23 cellular contexts compared by ENCODE assay signal in the genomic region with DNA sequence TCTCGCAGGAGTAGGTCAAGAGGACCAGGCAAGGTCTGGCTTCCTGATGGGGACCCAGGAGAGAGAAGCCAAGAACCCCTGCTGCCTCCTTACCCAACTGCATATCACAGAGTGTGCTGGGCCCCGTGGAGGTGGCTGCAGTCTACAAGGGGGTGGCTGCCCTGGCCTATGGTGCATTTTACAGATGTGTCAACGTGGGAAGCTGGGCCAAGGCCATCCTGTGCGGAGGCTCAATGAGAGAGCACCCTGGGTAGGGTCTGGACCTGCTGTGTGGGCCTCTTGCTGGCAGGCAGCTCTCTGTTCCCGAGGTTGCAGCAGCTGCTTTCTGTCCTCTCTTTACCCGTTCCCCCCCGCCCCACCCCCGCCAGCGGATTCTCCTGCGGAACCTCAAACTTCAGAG.
DNase-seq lines count a peak whose midpoint lies in the region; ATAC-seq, FAIRE-seq and TF ChIP-seq lines count a peak whose summit lies in the region.
"Had no signal": no experiment of that assay in that cellular context is flagged by ENCODE, and none has a peak within 500 bp of the region (broad histone marks: within the 10 kb centered on the region; RNA-seq: fewer than 3 reads in every experiment).

No MANE protein-coding gene starts in this region.

- H3K9ac ChIP-seq in H1 (replicated peaks in 1 of 4; ENCODE audit: extremely low read depth in 1 of 4, low read depth in 3 of 4, low read length in 3 of 4) (no peak overlapping the region), HepG2 (ENCODE audit: insufficient read depth, low read depth, low read length) (no peak overlapping the region)

- TF ChIP-seq EP300 in H1 (IDR thresholded peaks at IDR 0.05; ENCODE audit: borderline replicate concordance in 1 of 2, low read depth in 2 of 2, low read length in 2 of 2): no peak
- no peak for TF ChIP-seq EP300 in HepG2 (IDR thresholded peaks at IDR 0.05; ENCODE audit: low read depth in 2 of 2, low read length in 2 of 2)
- TF ChIP-seq EP300 in HepG2 (CRISPR knock-in tag; IDR thresholded peaks at IDR 0.05; ENCODE audit: borderline replicate concordance): no peak

- H4K20me1 ChIP-seq in H1 (replicated peaks in 1 of 2; ENCODE audit: control insufficient read depth in 1 of 2, insufficient read depth in 2 of 2, low read length in 2 of 2) (peaks cover 2 to 3% of the 10 kb centered on the region in 2 experiments), HepG2 (ENCODE audit: insufficient read depth, low read length) (peaks cover 27% of the 10 kb centered on the region)

- H3K4me1 ChIP-seq in H1 (replicated peaks in 1 of 4; ENCODE audit: control insufficient read depth in 3 of 4, insufficient read depth in 4 of 4, low read length in 3 of 4) (peaks cover 0 to 22% (median 11%) of the 10 kb centered on the region in 4 experiments; a peak in 6 of 7 replicates), HepG2 (ENCODE audit: insufficient read depth, low read length) (peaks cover 27% of the 10 kb centered on the region), spleen (peaks cover 0 to 34% (median 21%) of the 10 kb centered on the region in 6 donors)
- H3K4me1 ChIP-seq: BE2C had no signal

- peaks cover 16% of the 10 kb centered on the region for H3K4me1 Mint-ChIP-seq in osteocyte (ENCODE audit: unreplicated experiment)
- H3K4me1 Mint-ChIP-seq: CD4-positive, CD25-positive, alpha-beta regulatory T cell; CD8-positive, alpha-beta memory T cell had no signal

- H3K79me1 ChIP-seq in H1 (ENCODE audit: low read depth, low read length): no peaks in the 10 kb centered on the region

- 0 out of 2 replicates have a peak overlapping the region, but pooled peaks have one; percentile 90 for H2AK5ac ChIP-seq in H1 (ENCODE audit: low read depth, low read length)

- 0 out of 2 replicates have a peak overlapping the region, but pooled peaks have one; percentile 27 for H2BK12ac ChIP-seq in H1 (ENCODE audit: low read depth, low read length)

- no peaks in the 10 kb centered on the region for H3K9me3 ChIP-seq in H1 (ENCODE audit: insufficient read depth in 2 of 2, low read depth in 1 of 2, low read length in 1 of 2)
- H3K9me3 ChIP-seq in HepG2 (ENCODE audit: low read length): no peaks in the 10 kb centered on the region
- no peaks in the 10 kb centered on the region for H3K9me3 ChIP-seq in spleen
- H3K9me3 ChIP-seq: BE2C had no signal

- no peak for TF ChIP-seq POLR2A in H1 (IDR thresholded peaks at IDR 0.05; ENCODE audit: control extremely low read depth in 1 of 2, low read depth in 2 of 2, low read length in 2 of 2)
- TF ChIP-seq POLR2A in HepG2 (IDR thresholded peaks at IDR 0.05; ENCODE audit: insufficient read depth in 1 of 2, low read depth in 2 of 2, low read length in 2 of 2): no peak
- TF ChIP-seq POLR2A in spleen (IDR thresholded peaks at IDR 0.05): no peak

- no peak overlapping the region for H3K56ac ChIP-seq in H1 (replicated peaks; ENCODE audit: insufficient read length, low read depth, low read length)

- H3K23me2 ChIP-seq in H1 (ENCODE audit: low read depth, low read length): no peaks in the 10 kb centered on the region

- H3K14ac ChIP-seq in H1 (ENCODE audit: insufficient read length): no peak overlapping the region

- H2BK5ac ChIP-seq in H1 (ENCODE audit: low read depth, low read length): no peak overlapping the region; the same call in 1 of the 2 replicates

- H2AFZ ChIP-seq in H1 (ENCODE audit: low read length) (no peak overlapping the region), HepG2 (ENCODE audit: low read length) (no peak overlapping the region)

- H3K36me3 Mint-ChIP-seq in osteocyte (ENCODE audit: unreplicated experiment): peaks cover 2% of the 10 kb centered on the region
- H3K36me3 Mint-ChIP-seq: CD4-positive, CD25-positive, alpha-beta regulatory T cell; CD8-positive, alpha-beta memory T cell had no signal

- DNase-seq in H1 (ENCODE audit: low read depth in 1 of 2, low spot score in 2 of 2) (no peak), HepG2 (ENCODE audit: low spot score) (no peak), spleen (peak; percentile 49), GM19239 (ENCODE audit: insufficient read length, low spot score) (no peak), osteocyte (ENCODE audit: extremely low spot score, unreplicated experiment) (no peak)
- DNase-seq: ACHN; BE2C; C1 segment of cervical spinal cord; CD4-positive, CD25-positive, alpha-beta regulatory T cell; CD8-positive, alpha-beta memory T cell; COR-L47; DMS 273 treated with DMSO at 0.1 percent for 48 hours; DMS53; DND-41; EL; HCEC 1CT; HFFc6; IMR-90 had no signal

- no peaks in the 10 kb centered on the region for H3K27me3 ChIP-seq in H1 (replicated peaks in 1 of 4; ENCODE audit: control insufficient read depth in 3 of 4, extremely low read depth in 1 of 4, insufficient read depth in 3 of 4, low read length in 3 of 4)
- H3K27me3 ChIP-seq in HepG2 (ENCODE audit: control insufficient read depth in 1 of 2, insufficient read depth in 2 of 2, low read length in 2 of 2): no peaks in the 10 kb centered on the region
- H3K27me3 ChIP-seq in spleen (replicated peaks in 1 of 7): no peaks in the 10 kb centered on the region
- H3K27me3 ChIP-seq: BE2C had no signal

- intact Hi-C loops in HepG2 (cut with micrococcal nuclease; ENCODE audit: unreplicated experiment) (no loop called here), spleen (cut with DNase I; ENCODE audit: low total_unique reads) (no loop called here)

- WGBS in H1 (ENCODE audit: extremely low coverage in 1 of 2, insufficient coverage in 1 of 2, insufficient read length in 1 of 2, insufficient replicate concordance in 2 of 2, low coverage in 1 of 2, low lambda C conversion rate in 2 of 2, missing lambda C conversion rate in 1 of 2), 2 experiments: 92% methylated on average over 7 of the region's 10 CpGs; no CpG with 5 or more reads in 1 of the 2 experiments
- 83% methylated on average over 9 of the region's 10 CpGs for WGBS in HepG2 (ENCODE audit: low lambda C conversion rate)
- WGBS in spleen, 5 donors: 65 to 80% (median 72%) methylated on average over 1 to 10 of the region's 10 CpGs

- BruUV-seq in HepG2 (replicated peaks; lab: Mats Ljungman, UMichigan): no TSS peak

- H3K36me3 ChIP-seq in H1 (ENCODE audit: control insufficient read depth in 2 of 4, insufficient read depth in 4 of 4, low read length in 3 of 4) (no peaks in the 10 kb centered on the region), HepG2 (replicated peaks in 1 of 2; ENCODE audit: control insufficient read depth in 1 of 2, insufficient read depth in 2 of 2, low read length in 2 of 2) (no peaks in the 10 kb centered on the region), spleen (no peaks in the 10 kb centered on the region)
- H3K36me3 ChIP-seq: BE2C had no signal

- H4K8ac ChIP-seq in H1 (ENCODE audit: extremely low read depth, insufficient read depth, low read length): no peak overlapping the region

- H3K23ac ChIP-seq in H1 (ENCODE audit: insufficient read length): no peak overlapping the region

- in situ Hi-C loops in HepG2 (cut with HindIII; ENCODE audit: extremely low pct_ligation_motif_present, low pct_unique_long_range_greater_than_20kb): no loop called here

- H3K9me3 Mint-ChIP-seq in osteocyte (ENCODE audit: unreplicated experiment): no peaks in the 10 kb centered on the region
- H3K9me3 Mint-ChIP-seq: CD8-positive, alpha-beta memory T cell had no signal

- H3K79me2 ChIP-seq in H1 (ENCODE audit: control insufficient read depth in 1 of 2, insufficient read depth in 2 of 2, low read length in 2 of 2): no peaks in the 10 kb centered on the region
- H3K79me2 ChIP-seq in HepG2 (ENCODE audit: insufficient read depth, low read length): no peaks in the 10 kb centered on the region

- H2BK15ac ChIP-seq in H1 (ENCODE audit: low read length): no peak overlapping the region; the same call in 1 of the 2 replicates

- H2BK120ac ChIP-seq in H1 (replicated peaks; ENCODE audit: low read depth, low read length): no peak overlapping the region

- ATAC-seq in HepG2 (peak; percentile 34), GM21717 (IDR thresholded peaks at IDR 0.05; ENCODE audit: unreplicated experiment) (no peak)
- ATAC-seq: K562 had no signal

- CTCF ChIA-PET in H1 (lab: Charles Lee; ENCODE audit: partially characterized antibody): interaction anchor here (0.8 to 3.0 kb wide), 6 partner anchors 13 to 175 kb away, joined by 3 to 12 read pairs (median 6); no protein-coding TSS in a partner anchor
- CTCF ChIA-PET in HepG2 (lab: Yijun Ruan, JAX; ENCODE audit: low intra/inter-chr PET ratio, low total read pairs): no interaction called here

- TF ChIP-seq RAD21 in H1 (IDR thresholded peaks at IDR 0.05 in 1 of 2, conservative IDR thresholded peaks at IDR 0.05 in 1 of 2; ENCODE audit: low read depth in 2 of 2, low read length in 2 of 2) (no peak), HepG2 (CRISPR knock-in tag; IDR thresholded peaks at IDR 0.05) (no peak)

- H3K4me3 ChIP-seq in H1 (ENCODE audit: extremely low read depth in 1 of 4, insufficient read depth in 2 of 4, low read depth in 3 of 4, low read length in 4 of 4) (no peak overlapping the region), HepG2 (replicated peaks in 1 of 3; ENCODE audit: insufficient read depth in 1 of 3, low read depth in 2 of 3, low read length in 3 of 3) (no peak overlapping the region), spleen (no peak overlapping the region)
- H3K4me3 ChIP-seq: K562 had no signal

- POLR2A ChIA-PET in H1 (lab: Charles Lee; ENCODE audit: partially characterized antibody): no interaction called here
- POLR2A ChIA-PET in HepG2 (lab: Yijun Ruan, JAX): no interaction called here

- H4K91ac ChIP-seq in H1 (replicated peaks; ENCODE audit: insufficient read length, low read length): no peak overlapping the region

- no peak overlapping the region for H3K27ac ChIP-seq in H1 (ENCODE audit: low read depth, low read length)
- H3K27ac ChIP-seq in HepG2 (ENCODE audit: extremely low read length, insufficient read depth, low read length): no peak overlapping the region
- H3K27ac ChIP-seq in spleen: no peak overlapping the region
- H3K27ac ChIP-seq: HL-60 had no signal

- no peak overlapping the region for H3K4me3 Mint-ChIP-seq in osteocyte (ENCODE audit: unreplicated experiment)
- H3K4me3 Mint-ChIP-seq: CD4-positive, CD25-positive, alpha-beta regulatory T cell; CD8-positive, alpha-beta memory T cell; HFFc6 had no signal

- H3K4me2 ChIP-seq in H1 (ENCODE audit: insufficient read depth in 1 of 2, low read depth in 2 of 2, low read length in 2 of 2) (no peak overlapping the region), HepG2 (ENCODE audit: low read depth, low read length) (no peak overlapping the region)

- no peak overlapping the region for H3K27ac Mint-ChIP-seq in osteocyte (ENCODE audit: unreplicated experiment)
- H3K27ac Mint-ChIP-seq: CD4-positive, CD25-positive, alpha-beta regulatory T cell; HFFc6 had no signal

- H3K27me3 Mint-ChIP-seq in osteocyte (ENCODE audit: unreplicated experiment): no peaks in the 10 kb centered on the region

- no peak overlapping the region for H2BK20ac ChIP-seq in H1 (ENCODE audit: low read length)

- FAIRE-seq in H1 (lab: Jason Lieb, UNC) (no peak), HepG2 (lab: Jason Lieb, UNC) (no peak), GM19239 (lab: Jason Lieb, UNC) (no peak)
- FAIRE-seq: A204.1, GM12891, K562 had no signal

- H3K18ac ChIP-seq in H1 (ENCODE audit: extremely low read depth, low read length): no peak overlapping the region; the same call in 1 of the 2 replicates

- no peak for TF ChIP-seq CTCF in H1 (IDR thresholded peaks at IDR 0.05; ENCODE audit: control extremely low read depth in 1 of 3, insufficient read depth in 1 of 3, low read depth in 1 of 3, low read length in 3 of 3)
- no peak for TF ChIP-seq CTCF in HepG2 (CRISPR knock-in tag; IDR thresholded peaks at IDR 0.05)
- no peak for TF ChIP-seq CTCF in spleen (IDR thresholded peaks at IDR 0.05 in 8 of 11, conservative IDR thresholded peaks at IDR 0.05 in 3 of 11)
- TF ChIP-seq CTCF in osteocyte (IDR thresholded peaks at IDR 0.05): no peak

- H4K5ac ChIP-seq in H1 (ENCODE audit: insufficient read length, low read depth, low read length): no peak overlapping the region

- H3K4ac ChIP-seq in H1 (replicated peaks; ENCODE audit: insufficient read length, low read depth, low read length): no peak overlapping the region
